ENCODE assay signal across 16 cellular contexts in the genomic region with DNA sequence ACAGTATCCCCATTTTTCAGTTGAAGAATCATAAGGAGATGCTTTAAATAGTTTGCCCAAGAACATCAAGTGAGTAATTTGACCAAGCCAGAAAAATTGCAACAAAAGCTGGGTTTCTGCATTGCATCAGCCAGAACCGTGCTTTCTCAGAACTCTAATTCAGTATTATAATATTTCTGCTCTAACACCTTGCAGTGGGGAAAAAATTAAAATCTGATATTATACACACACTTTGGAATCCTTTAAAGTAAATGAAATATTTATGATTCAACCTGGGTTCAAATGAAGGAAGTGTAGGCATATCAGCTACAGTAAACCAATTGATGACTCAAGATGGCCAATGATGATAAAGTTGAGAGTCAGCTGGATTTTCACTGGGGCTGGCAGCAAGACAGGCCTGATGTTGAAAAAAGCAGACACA.
A peak's percentile ranks its signal among the peaks of the same experiment; 100 is the strongest.
DNase-seq lines count a peak whose midpoint lies in the region; FAIRE-seq and TF ChIP-seq lines count a peak whose summit lies in the region.
"Had no signal": no experiment of that assay in that cellular context is flagged by ENCODE, and none has a peak within 500 bp of the region (broad histone marks: within the 10 kb centered on the region; RNA-seq: fewer than 3 reads in every experiment).

No MANE protein-coding gene starts in this region.

- in situ Hi-C loops in mammary epithelial cell (cut with MboI; ENCODE audit: low sequenced_read_pairs in 2 of 2) = no loop called here

- H3K27ac ChIP-seq in mammary epithelial cell (ENCODE audit: insufficient read depth, low read depth, low read length) (no peak overlapping the region), mesenchymal stem cell (ENCODE audit: low read length, poor library complexity, severe bottlenecking) (no peak overlapping the region), vagina (no peak overlapping the region)

- no peak overlapping the region for H2BK15ac ChIP-seq in mesenchymal stem cell (ENCODE audit: low read depth, poor library complexity, severe bottlenecking)

- H2AFZ ChIP-seq in mammary epithelial cell (ENCODE audit: low read depth, low read length) (no peak overlapping the region), mesenchymal stem cell (ENCODE audit: low read depth, low read length) (no peak overlapping the region)

- H3K14ac ChIP-seq in mesenchymal stem cell (ENCODE audit: low read length in 2 of 2) = no peak overlapping the region

- no peak overlapping the region for H4K91ac ChIP-seq in mesenchymal stem cell (ENCODE audit: low read length)

- H3K4me1 ChIP-seq in mammary epithelial cell (ENCODE audit: insufficient read depth, low read length) (peaks cover 4% of the 10 kb centered on the region), mesenchymal stem cell (ENCODE audit: control insufficient read depth, insufficient read depth, low read depth, low read length) (peaks cover 3% of the 10 kb centered on the region), vagina (no peaks in the 10 kb centered on the region)

- H2AK5ac ChIP-seq in mesenchymal stem cell (ENCODE audit: low read length, severe bottlenecking) = no peak overlapping the region

- no peaks in the 10 kb centered on the region for H3K79me1 ChIP-seq in mesenchymal stem cell (replicated peaks; ENCODE audit: low read length, poor library complexity, severe bottlenecking)

- H3K18ac ChIP-seq in mesenchymal stem cell (ENCODE audit: low read depth in 1 of 2, low read length in 2 of 2) = no peak overlapping the region

- H3K23ac ChIP-seq in mesenchymal stem cell (ENCODE audit: low read length in 2 of 2) = no peak overlapping the region

- no peaks in the 10 kb centered on the region for H4K20me1 ChIP-seq in mammary epithelial cell (ENCODE audit: insufficient read depth, low read length)

- DNase-seq in Daoy (ENCODE audit: low read depth) (peak; percentile 43), MV-4-11 (lab: John Stamatoyannopoulos, UW) (peak; percentile 31), mammary epithelial cell (peak; percentile 75), mesenchymal stem cell (peak; percentile 54), amygdala (lab: John Stamatoyannopoulos, UW) (no peak), vagina (ENCODE audit: extremely low spot score in 2 of 2) (no peak), activated gamma-delta T cell treated with Interleukin-2 at 50 U/mL for 16 hours (no peak), frontal cortex (ENCODE audit: low spot score in 2 of 2) (no peak)
- DNase-seq: activated CD4-positive, alpha-beta memory T cell treated with anti-CD3 and anti-CD28 coated beads, Interleukin-2, amount 10 ng/mL, durations not matched to agents 7 days and 5 days; activated effector memory CD4-positive, alpha-beta T cell treated with anti-CD3 and anti-CD28 coated beads, Interleukin-2, amount 50 U/mL, for 16 hours; central memory CD4-positive, alpha-beta T cell; NCI-H1105; stimulated activated CD4-positive, alpha-beta T cell treated with anti-CD3 and anti-CD28 coated beads, Interleukin-4, amount 100 ng/mL, for 4 hours; stimulated activated naive B cell treated with anti-CD40 and anti-IgM and Interleukin-4, amounts not matched to agents 10 μg/mL and 1 μg/mL and 100 μg/mL, for 72 hours had no signal

- H2BK120ac ChIP-seq in mesenchymal stem cell (ENCODE audit: low read depth, low read length) = no peak overlapping the region

- H3K27me3 ChIP-seq in mammary epithelial cell (ENCODE audit: insufficient read depth, low read length) (no peaks in the 10 kb centered on the region), mesenchymal stem cell (ENCODE audit: control insufficient read depth in 1 of 2, insufficient read depth in 1 of 2, low read length in 2 of 2) (no peaks in the 10 kb centered on the region), vagina (no peaks in the 10 kb centered on the region)

- no peak overlapping the region for H3K4ac ChIP-seq in mesenchymal stem cell (ENCODE audit: low read depth in 1 of 2, low read length in 2 of 2)

- no peak overlapping the region for H3K4me2 ChIP-seq in mammary epithelial cell (ENCODE audit: insufficient read depth, low read depth, low read length)
- H3K4me2 ChIP-seq in mesenchymal stem cell (ENCODE audit: low read length, poor library complexity, severe bottlenecking) = no peak overlapping the region

- H3K79me2 ChIP-seq in mammary epithelial cell (ENCODE audit: insufficient read depth, low read length) = no peaks in the 10 kb centered on the region

- intact Hi-C loops in mammary epithelial cell (cut with micrococcal nuclease) (loop anchor here (5.0 to 10.0 kb wide), 3 partner anchors 673 to 1594 kb away; no protein-coding TSS in a partner anchor), vagina (cut with DNase I) (no loop called here)

- no peak overlapping the region for H2BK5ac ChIP-seq in mesenchymal stem cell (ENCODE audit: low read depth, low read length, poor library complexity, severe bottlenecking)

- FAIRE-seq in frontal cortex (lab: Jason Lieb, UNC) = no peak
- FAIRE-seq: G401.6, islet of Langerhans had no signal

- TF ChIP-seq CTCF in mammary epithelial cell (conservative IDR thresholded peaks at IDR 0.05 in 1 of 2, IDR thresholded peaks at IDR 0.05 in 1 of 2; ENCODE audit: extremely low read depth in 1 of 2, insufficient read depth in 1 of 2, low read depth in 1 of 2, low read length in 2 of 2) = no peak
- TF ChIP-seq CTCF in vagina (IDR thresholded peaks at IDR 0.05) = no peak

- no peak overlapping the region for H4K8ac ChIP-seq in mesenchymal stem cell (ENCODE audit: low read length)

- no peak overlapping the region for H2BK12ac ChIP-seq in mesenchymal stem cell (ENCODE audit: low read length in 2 of 2)

- BruUV-seq in mammary epithelial cell (replicated peaks; lab: Mats Ljungman, UMichigan) = no TSS peak

- dilution Hi-C loops in mammary epithelial cell (cut with HindIII; ENCODE audit: low sequenced_read_pairs) = no loop called here

- H3K36me3 ChIP-seq in mammary epithelial cell (ENCODE audit: insufficient read depth, low read length) (no peaks in the 10 kb centered on the region), mesenchymal stem cell (ENCODE audit: control insufficient read depth in 1 of 2, insufficient read depth in 2 of 2, low read depth in 1 of 2, low read length in 2 of 2) (no peaks in the 10 kb centered on the region), vagina (no peaks in the 10 kb centered on the region)

- no peak overlapping the region for H3K4me3 ChIP-seq in mammary epithelial cell (replicated peaks in 1 of 3; ENCODE audit: insufficient read depth in 1 of 3, low read depth in 2 of 3, low read length in 3 of 3)
- H3K4me3 ChIP-seq in mesenchymal stem cell (ENCODE audit: insufficient read depth in 1 of 2, low read depth in 1 of 2, low read length in 2 of 2) = no peak overlapping the region
- no peak overlapping the region for H3K4me3 ChIP-seq in vagina

- H3K9me3 ChIP-seq in mammary epithelial cell (replicated peaks; ENCODE audit: insufficient read depth, low read length) (no peaks in the 10 kb centered on the region), mesenchymal stem cell (ENCODE audit: control insufficient read depth, low read length) (no peaks in the 10 kb centered on the region), vagina (no peaks in the 10 kb centered on the region)

- 88% methylated on average over 1 of the region's 1 CpG for WGBS in mammary epithelial cell (ENCODE audit: low coverage, missing lambda C conversion rate)
- 60% methylated on average over 1 of the region's 1 CpG for WGBS in mesenchymal stem cell

- CTCF ChIA-PET in mammary epithelial cell (lab: Charles Lee; ENCODE audit: low non-redundant PET) = no interaction called here

- no peak for TF ChIP-seq POLR2A in vagina (IDR thresholded peaks at IDR 0.05)

- H3K9ac ChIP-seq in mammary epithelial cell (ENCODE audit: insufficient read depth, low read length) = no peak overlapping the region
- H3K9ac ChIP-seq in mesenchymal stem cell (ENCODE audit: low read length) = no peak overlapping the region

Comparison
In these comparisons a context has a peak if more than half of its experiments do, and no peak if none do; other contexts are left out.
1. DNase-seq: peak in Daoy (single experiment), MV-4-11 (single experiment), mammary epithelial cell (single experiment) and mesenchymal stem cell (single experiment); none in amygdala (0 of 56), vagina (0 of 2), activated gamma-delta T cell treated with Interleukin-2 at 50 U/mL for 16 hours (single experiment) and frontal cortex (0 of 2).